In the genomic region with DNA sequence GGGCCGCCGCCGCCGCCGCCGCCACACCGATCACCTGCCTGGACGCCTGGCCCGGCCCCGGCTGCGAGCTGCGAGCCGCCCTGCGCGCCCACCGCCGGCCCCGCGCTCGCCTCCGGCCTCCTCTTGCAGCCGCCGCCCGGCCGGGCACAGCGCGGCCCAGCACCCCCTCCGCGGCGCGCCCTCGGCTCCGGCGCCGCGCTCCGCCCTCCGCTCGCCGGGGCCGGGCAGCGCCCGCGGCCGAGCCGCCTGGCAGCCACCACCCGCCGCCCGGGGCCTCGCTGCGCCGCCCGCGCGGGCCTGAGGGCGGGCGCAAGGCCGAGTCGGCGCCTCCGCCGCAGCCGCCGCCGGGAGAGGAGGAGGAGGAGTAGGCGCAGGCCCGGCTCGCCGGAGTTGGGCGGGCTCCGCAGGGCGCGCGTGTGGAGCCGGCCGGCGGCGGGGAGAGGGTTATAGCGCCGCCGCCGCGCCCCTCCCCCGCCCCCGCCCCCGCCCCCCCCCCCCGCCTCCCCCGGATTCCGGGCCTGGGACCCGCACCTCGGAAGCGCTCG, we compare ENCODE assay signal across 8 cellular contexts. TPM values are rescaled to one million over a fixed set of nuclear protein-coding genes. Genes with fewer than 3 reads are reported as not detected.
DNase-seq lines count a peak whose midpoint lies in the region; ATAC-seq and TF ChIP-seq lines count a peak whose summit lies in the region.

A gene (minus strand): TSS at position 418 of the 545 bp plus-strand sequence. CDS start 845 bp downstream, outside the sequence.

- DNase-seq in DMS 273 (lab: John Stamatoyannopoulos, UW; ENCODE audit: unreplicated experiment), result peak; percentile 91
- no peak for DNase-seq in DMS 273 treated with DMSO at 0.1 percent for 48 hours (lab: John Stamatoyannopoulos, UW)
- no peak for DNase-seq in Jurkat, Clone E6-1 (ENCODE audit: low read depth, low spot score)
- peak in 1 of 2 donors; percentile 34 for DNase-seq in activated naive CD4-positive, alpha-beta T cell treated with anti-CD3 and anti-CD28 coated beads, Interleukin-2, amount 50 U/mL, for 72 hours (ENCODE audit: low spot score in 2 of 2)
- no peak for DNase-seq in glomerular endothelial cell (ENCODE audit: extremely low read depth, low read depth, low spot score)
- no peak for DNase-seq in omental fat pad (ENCODE audit: low spot score)
- no peak for DNase-seq in activated gamma-delta T cell (lab: John Stamatoyannopoulos, UW)

- peak within 1 kb of the TSS; percentile 55 for H3K4me3 ChIP-seq in Jurkat, Clone E6-1 (ENCODE audit: low read length)

- no peaks in the 10 kb centered on the region for H3K9me3 Mint-ChIP-seq in activated naive CD4-positive, alpha-beta T cell treated with anti-CD3 and anti-CD28 coated beads, Interleukin-2, amount 50 U/mL, for 72 hours

- no peak for TF ChIP-seq CTCF in omental fat pad (IDR thresholded peaks at IDR 0.05)

- H3K36me3 Mint-ChIP-seq in activated naive CD4-positive, alpha-beta T cell treated with anti-CD3 and anti-CD28 coated beads, Interleukin-2, amount 50 U/mL, for 72 hours, result no peaks in the 10 kb centered on the region

- H3K27ac Mint-ChIP-seq in activated naive CD4-positive, alpha-beta T cell treated with anti-CD3 and anti-CD28 coated beads, Interleukin-2, amount 50 U/mL, for 72 hours, result no peak within 1 kb of the TSS

- peak; percentile 26 to 48 for ATAC-seq in activated naive CD4-positive, alpha-beta T cell treated with anti-CD3 and anti-CD28 coated beads, Interleukin-2, amount 50 U/mL, for 72 hours
- ATAC-seq in omental fat pad (ENCODE audit: low FRiP score), result peak; percentile 21
- ATAC-seq in GM18867 (IDR thresholded peaks at IDR 0.05; ENCODE audit: unreplicated experiment), result no peak

RNA-seq across cellular contexts. Expression of the gene that starts here (rescaled TPM):
- polyA plus RNA-seq in Jurkat, Clone E6-1 (2012; ENCODE audit: insufficient read depth, insufficient read length), result 13.0 TPM
- 10 to 100 TPM in 1 of 2 donors, 1 to 10 TPM in 1; 8.4 to 11.7 TPM for total RNA-seq in activated naive CD4-positive, alpha-beta T cell treated with anti-CD3 and anti-CD28 coated beads, Interleukin-2, amount 50 U/mL, for 72 hours
- total RNA-seq in glomerular endothelial cell (44.5 and 50.6 TPM in 2 replicates), omental fat pad (10 to 100 TPM in 1 of 4 donors, 1 to 10 TPM in 3; 7.0 to 23.7 (median 8.8) TPM)
